Comparison of ENCODE assay signal across 1 cellular context in the genomic region with DNA sequence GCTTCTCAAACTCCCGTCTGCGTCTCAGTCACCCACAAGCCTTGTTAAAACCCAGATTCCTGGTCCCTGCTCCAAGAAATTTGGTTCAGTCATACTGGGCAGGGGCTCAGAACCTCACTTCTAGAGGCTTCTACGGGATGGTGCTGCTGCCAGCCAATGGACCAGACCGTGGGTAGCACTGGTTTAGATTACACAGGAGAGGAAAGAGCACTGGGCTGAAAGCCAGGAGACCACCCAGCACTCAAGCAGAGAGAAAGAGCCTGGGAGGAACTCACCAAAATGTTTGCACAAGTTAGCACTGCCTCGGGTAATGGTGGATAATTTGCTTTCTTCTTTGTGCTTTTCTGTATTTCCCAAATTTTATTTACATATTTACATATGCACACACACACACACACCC.
TF ChIP-seq lines count a peak whose summit lies in the region.

No MANE protein-coding gene starts in this region.

TF ChIP-seq in IMR-90, 13 proteins besides CTCF, POLR2A, EP300 and RAD21 (continued from another document):
- no peak for TF ChIP-seq RFX5 (IDR thresholded peaks at IDR 0.05; ENCODE audit: low read depth, low read length)
- TF ChIP-seq MAZ (IDR thresholded peaks at IDR 0.05; ENCODE audit: borderline replicate concordance, low read depth, low read length), result no peak
- no peak for TF ChIP-seq CEBPB (IDR thresholded peaks at IDR 0.05; ENCODE audit: low read depth, low read length)
- TF ChIP-seq MXI1 (IDR thresholded peaks at IDR 0.05; ENCODE audit: borderline replicate concordance, low read depth, low read length), result no peak
- no peak for TF ChIP-seq MAFK (IDR thresholded peaks at IDR 0.05; ENCODE audit: low read depth, low read length)
- no peak for TF ChIP-seq RCOR1 (IDR thresholded peaks at IDR 0.05; ENCODE audit: insufficient replicate concordance, low read length)
